Comparison of ENCODE assay signal across 19 cellular contexts in genomic region chr3:57446318-57446841, GRCh38.
DNase-seq lines count a peak whose midpoint lies in the region; ATAC-seq, FAIRE-seq and TF ChIP-seq lines count a peak whose summit lies in the region.
"Had no signal": no experiment of that assay in that cellular context is flagged by ENCODE, and none has a peak within 500 bp of the region (broad histone marks: within the 10 kb centered on the region; RNA-seq: fewer than 3 reads in every experiment).

No MANE protein-coding gene starts in this region.

- H3K9me3 ChIP-seq in PC-3 (ENCODE audit: low read length) (no peaks in the 10 kb centered on the region), fibroblast of lung (ENCODE audit: control insufficient read depth, insufficient read depth, low read depth, low read length) (no peaks in the 10 kb centered on the region), small intestine (ENCODE audit: control insufficient read depth, low read depth) (no peaks in the 10 kb centered on the region)
- H3K9me3 ChIP-seq: lower lobe of right lung, spleen, testis had no signal

- peak overlapping the region; percentile 37 for H2AFZ ChIP-seq in PC-3 (ENCODE audit: low read length)
- no peak overlapping the region for H2AFZ ChIP-seq in fibroblast of lung (ENCODE audit: low read length)

- intact Hi-C loops in PC-3 (cut with micrococcal nuclease) = no loop called here

- 25 to 47% (median 37%) methylated on average over 1 of the region's 1 CpG for WGBS in small intestine, 3 donors

- 0 out of 2 replicates have a peak overlapping the region, but pooled peaks have one; percentile 17 for H3K4me3 ChIP-seq in PC-3 (ENCODE audit: low read length)
- no peak overlapping the region for H3K4me3 ChIP-seq in fibroblast of lung (replicated peaks in 1 of 4; ENCODE audit: control extremely low read depth in 1 of 4, insufficient read depth in 1 of 4, low read depth in 3 of 4, low read length in 4 of 4)
- H3K4me3 ChIP-seq in small intestine (ENCODE audit: low read depth in 1 of 2, low read length in 2 of 2) = no peak overlapping the region
- H3K4me3 ChIP-seq: lower lobe of right lung, spleen, testis had no signal

- H3K36me3 ChIP-seq in PC-3 (ENCODE audit: low read depth, low read length) (no peaks in the 10 kb centered on the region), fibroblast of lung (ENCODE audit: control insufficient read depth, insufficient read depth, low read length) (no peaks in the 10 kb centered on the region), small intestine (ENCODE audit: control insufficient read depth in 2 of 2, insufficient read depth in 2 of 2, low read length in 2 of 2) (no peaks in the 10 kb centered on the region)
- H3K36me3 ChIP-seq: lower lobe of right lung, spleen had no signal

- H3K79me2 ChIP-seq in PC-3 (ENCODE audit: low read length) = no peaks in the 10 kb centered on the region
- no peaks in the 10 kb centered on the region for H3K79me2 ChIP-seq in fibroblast of lung (ENCODE audit: control insufficient read depth, insufficient read depth, low read length)

- H3K9ac ChIP-seq in PC-3 (ENCODE audit: low read length) (no peak overlapping the region), fibroblast of lung (ENCODE audit: insufficient read depth, low read length) (no peak overlapping the region)

- H3F3A ChIP-seq in PC-3 (ENCODE audit: low read length, unreplicated experiment) = no peaks in the 10 kb centered on the region

- CTCF ChIA-PET in PC-3 (lab: Charles Lee) = interaction anchor here (0.6 kb wide), 1 partner anchor 55 kb away, joined by 4 read pairs; no protein-coding TSS in a partner anchor

- H3K27ac ChIP-seq in PC-3 (ENCODE audit: low read length) (no peak overlapping the region), fibroblast of lung (ENCODE audit: insufficient read depth, low read length) (no peak overlapping the region), small intestine (ENCODE audit: low read depth in 1 of 2, low read length in 1 of 2) (no peak overlapping the region)
- H3K27ac ChIP-seq: 22Rv1, lower lobe of right lung, spleen, testis had no signal

- no peak for ATAC-seq in PC-3
- no peak for ATAC-seq in HG02840 (IDR thresholded peaks at IDR 0.05; ENCODE audit: low FRiP score, unreplicated experiment)
- no peak for ATAC-seq in GM21526 (IDR thresholded peaks at IDR 0.05; ENCODE audit: low FRiP score, unreplicated experiment)
- ATAC-seq: lower lobe of right lung had no signal

- H3K9me2 ChIP-seq in PC-3 (replicated peaks; ENCODE audit: low read length) = no peaks in the 10 kb centered on the region

- no peaks in the 10 kb centered on the region for H4K20me1 ChIP-seq in PC-3 (ENCODE audit: low read length)
- H4K20me1 ChIP-seq in fibroblast of lung (ENCODE audit: control insufficient read depth, extremely low read depth, insufficient read depth, low read length) = no peaks in the 10 kb centered on the region

- POLR2A ChIA-PET in PC-3 (lab: Charles Lee; ENCODE audit: unreplicated experiment) = interaction anchor here (0.5 kb wide), 1 partner anchor 412 kb away, joined by 7 read pairs; no protein-coding TSS in a partner anchor

- FAIRE-seq in small intestine (lab: Jason Lieb, UNC) = no peak
- FAIRE-seq: GM12891, TTC549 had no signal

- no TSS peak for BruUV-seq in PC-3 (replicated peaks; lab: Mats Ljungman, UMichigan)

- H3K27me3 ChIP-seq in PC-3 (ENCODE audit: low read length) (no peaks in the 10 kb centered on the region), fibroblast of lung (ENCODE audit: control insufficient read depth, insufficient read depth, low read length) (no peaks in the 10 kb centered on the region), small intestine (ENCODE audit: control insufficient read depth in 2 of 2, insufficient read depth in 2 of 2, low read length in 2 of 2) (no peaks in the 10 kb centered on the region)
- H3K27me3 ChIP-seq: spleen, testis had no signal

- no peak for TF ChIP-seq CTCF in PC-3 (conservative IDR thresholded peaks at IDR 0.05; ENCODE audit: low read depth, low read length)
- no peak for TF ChIP-seq CTCF in fibroblast of lung (conservative IDR thresholded peaks at IDR 0.05 in 1 of 2, IDR thresholded peaks at IDR 0.05 in 1 of 2; ENCODE audit: low read depth in 1 of 2, low read length in 2 of 2)

- peak; percentile 14 for DNase-seq in DMS 273 (lab: John Stamatoyannopoulos, UW; ENCODE audit: unreplicated experiment)
- DNase-seq in DMS 273 treated with DMSO at 0.1 percent for 48 hours (lab: John Stamatoyannopoulos, UW) = no peak
- no peak for DNase-seq in PC-3
- DNase-seq in fibroblast of lung (ENCODE audit: low read depth in 2 of 2) = peak; percentile 4 to 61
- DNase-seq in small intestine = peak; percentile 10
- DNase-seq in NCI-H1417 treated with DMSO at 0.1 percent for 48 hours (lab: John Stamatoyannopoulos, UW) = no peak
- DNase-seq: activated naive CD4-positive, alpha-beta T cell; cerebellar nuclear complex; lower lobe of right lung; NCI-H146; NCI-H748 treated with DMSO at 0.1 percent for 48 hours; SIG-M5; spleen; testis had no signal

- H3K4me2 ChIP-seq in PC-3 (ENCODE audit: low read length) (peak overlapping the region; percentile 40), fibroblast of lung (ENCODE audit: extremely low read depth, insufficient read depth, low read length) (no peak overlapping the region)

- H3K4me1 ChIP-seq in PC-3 (ENCODE audit: insufficient read depth, low read length) (peaks cover 26% of the 10 kb centered on the region), fibroblast of lung (ENCODE audit: control insufficient read depth, extremely low read depth, insufficient read depth, low read length) (no peaks in the 10 kb centered on the region), small intestine (ENCODE audit: control insufficient read depth in 2 of 2, insufficient read depth in 1 of 2, low read depth in 1 of 2, low read length in 1 of 2) (peaks cover under 1 to 2% of the 10 kb centered on the region in 2 donors)
- H3K4me1 ChIP-seq: spleen, testis had no signal

Comparison
In these comparisons a context has a peak if more than half of its experiments do, and no peak if none do; other contexts are left out.
1. DNase-seq: peak in DMS 273 (single experiment), fibroblast of lung (2 of 2) and small intestine (single experiment); none in DMS 273 treated with DMSO at 0.1 percent for 48 hours (single experiment), PC-3 (single experiment) and NCI-H1417 treated with DMSO at 0.1 percent for 48 hours (single experiment).